Comparison of ENCODE assay signal across 3 cellular contexts in genomic region chr7:57327081-57327480, GRCh38.
"Had no signal": no experiment of that assay in that cellular context is flagged by ENCODE, and none has a peak within 500 bp of the region (broad histone marks: within the 10 kb centered on the region; RNA-seq: fewer than 3 reads in every experiment).

No MANE protein-coding gene starts in this region.

- ATAC-seq: GM12878 had no signal

- DNase-seq: GDM1, GF-D8 had no signal

- H3K4me3 ChIP-seq: GM12878 had no signal
